Comparison of ENCODE assay signal across 8 cellular contexts in genomic region chr20:25622049-25622448, GRCh38. TPM values are rescaled to one million over a fixed set of nuclear protein-coding genes. Genes with fewer than 3 reads are reported as not detected.
DNase-seq lines count a peak whose midpoint lies in the region; ATAC-seq and TF ChIP-seq lines count a peak whose summit lies in the region.
"Had no signal": no experiment of that assay in that cellular context is flagged by ENCODE, and none has a peak within 500 bp of the region (broad histone marks: within the 10 kb centered on the region; RNA-seq: fewer than 3 reads in every experiment).

No MANE protein-coding gene starts in this region.

- in situ Hi-C loops in GM23248 (cut with MboI), result no loop called here

- no peak for ATAC-seq in esophagus mucosa

- H3K4me1 ChIP-seq in GM23248 (ENCODE audit: insufficient read depth) (peaks cover 4% of the 10 kb centered on the region), OCI-LY1 (ENCODE audit: insufficient read depth, low read length, severe bottlenecking) (peaks cover 45% of the 10 kb centered on the region)

- no peaks in the 10 kb centered on the region for H3K27me3 ChIP-seq in GM23248 (replicated peaks; ENCODE audit: insufficient read depth)
- H3K27me3 ChIP-seq in OCI-LY1 (ENCODE audit: insufficient read depth, low read length), result no peaks in the 10 kb centered on the region
- no peaks in the 10 kb centered on the region for H3K27me3 ChIP-seq in neural cell (ENCODE audit: insufficient read depth, low read depth, low read length)

- no peak for TF ChIP-seq RAD21 in neural cell (conservative IDR thresholded peaks at IDR 0.05)

- H3K9me3 ChIP-seq in GM23248 (ENCODE audit: low read depth) (no peaks in the 10 kb centered on the region), OCI-LY1 (ENCODE audit: low read length) (no peaks in the 10 kb centered on the region), neural cell (ENCODE audit: low read length) (no peaks in the 10 kb centered on the region)

- peak overlapping the region; percentile 93 for H3K4me3 ChIP-seq in GM23248
- peak overlapping the region; percentile 84 for H3K4me3 ChIP-seq in OCI-LY1 (ENCODE audit: low read depth, low read length, poor library complexity, severe bottlenecking)
- H3K4me3 ChIP-seq in coronary artery, result peak overlapping the region; percentile 96
- H3K4me3 ChIP-seq in neural cell (ENCODE audit: low read length), result peak overlapping the region; percentile 99

- no peaks in the 10 kb centered on the region for H4K20me1 ChIP-seq in GM23248 (ENCODE audit: insufficient read depth)
- no peaks in the 10 kb centered on the region for H4K20me1 ChIP-seq in OCI-LY1 (ENCODE audit: insufficient read depth, low read length)
- H4K20me1 ChIP-seq in neural cell (ENCODE audit: insufficient read depth), result no peaks in the 10 kb centered on the region

- peak overlapping the region; percentile 90 for H2AFZ ChIP-seq in GM23248
- no peak overlapping the region for H2AFZ ChIP-seq in OCI-LY1 (ENCODE audit: low read length)
- H2AFZ ChIP-seq in neural cell (ENCODE audit: low read depth, low read length), result no peak overlapping the region

- no peak for TF ChIP-seq EP300 in neural cell (conservative IDR thresholded peaks at IDR 0.05; ENCODE audit: poor library complexity, severe bottlenecking)

- 87 to 93% methylated on average over 6 of the region's 6 CpGs for WGBS in GM23248 (ENCODE audit: low coverage in 1 of 2, low lambda C conversion rate in 2 of 2, missing lambda C conversion rate in 2 of 2), 2 experiments

- TF ChIP-seq CTCF in OCI-LY1 (IDR thresholded peaks at IDR 0.05; ENCODE audit: low read length), result no peak
- TF ChIP-seq CTCF in coronary artery (IDR thresholded peaks at IDR 0.05), result no peak
- TF ChIP-seq CTCF in neural cell (IDR thresholded peaks at IDR 0.05; ENCODE audit: poor library complexity, severe bottlenecking), result no peak

- H3K9ac ChIP-seq in GM23248, result peak overlapping the region; percentile 91
- H3K9ac ChIP-seq in OCI-LY1 (ENCODE audit: low read length), result peak overlapping the region; percentile 86; the same call in 1 of the 2 replicates
- no peak overlapping the region for H3K9ac ChIP-seq in neural cell (ENCODE audit: low read length)

- no peaks in the 10 kb centered on the region for H3K9me2 ChIP-seq in GM23248 (ENCODE audit: insufficient read depth)
- H3K9me2 ChIP-seq in OCI-LY1 (ENCODE audit: low read depth, low read length), result no peaks in the 10 kb centered on the region
- H3K9me2 ChIP-seq in neural cell (ENCODE audit: insufficient read depth, low read length), result no peaks in the 10 kb centered on the region

- H3F3A ChIP-seq in GM23248 (ENCODE audit: insufficient read depth) (peaks cover 7% of the 10 kb centered on the region), OCI-LY1 (ENCODE audit: insufficient read depth, low read length) (no peaks in the 10 kb centered on the region), neural cell (ENCODE audit: insufficient read depth, low read length, poor library complexity, severe bottlenecking) (no peaks in the 10 kb centered on the region)

- H3K79me2 ChIP-seq in GM23248 (ENCODE audit: insufficient read depth) (peaks cover 74% of the 10 kb centered on the region), OCI-LY1 (ENCODE audit: insufficient read depth, low read length) (peaks cover 23% of the 10 kb centered on the region), neural cell (replicated peaks; ENCODE audit: insufficient read depth, low read length) (no peaks in the 10 kb centered on the region)

- DNase-seq in GM23248 (no peak), coronary artery (ENCODE audit: low spot score) (no peak), caudate nucleus (lab: John Stamatoyannopoulos, UW) (no peak), OCI-M2 (lab: John Stamatoyannopoulos, UW; ENCODE audit: unreplicated experiment) (no peak)
- DNase-seq: NCI-H526 treated with DMSO at 0.1 percent for 48 hours had no signal

- H3K27ac ChIP-seq in GM23248, result no peak overlapping the region; the same call in 1 of the 2 replicates
- no peak overlapping the region for H3K27ac ChIP-seq in OCI-LY1 (ENCODE audit: low read depth, low read length, poor library complexity, severe bottlenecking)
- no peak overlapping the region for H3K27ac ChIP-seq in coronary artery
- H3K27ac ChIP-seq in neural cell (ENCODE audit: low read length), result no peak overlapping the region
- H3K27ac ChIP-seq in caudate nucleus (ENCODE audit: low read depth, low read length), result no peak overlapping the region

- H3K4me2 ChIP-seq in GM23248 (ENCODE audit: unreplicated experiment) (peak overlapping the region; percentile 97), OCI-LY1 (ENCODE audit: low read length) (peak overlapping the region; percentile 96), neural cell (ENCODE audit: low read length) (no peak overlapping the region)

- H3K36me3 ChIP-seq in GM23248 (ENCODE audit: low read depth) (no peaks in the 10 kb centered on the region), OCI-LY1 (ENCODE audit: insufficient read depth, low read length) (0 out of 2 replicates have a peak, but pooled peaks cover 5% of the 10 kb centered on the region), neural cell (ENCODE audit: insufficient read depth, low read length) (no peaks in the 10 kb centered on the region)

TF ChIP-seq in neural cell, 6 proteins besides CTCF, POLR2A, EP300 and RAD21:
- TF ChIP-seq POLR2AphosphoS5 (IDR thresholded peaks at IDR 0.05), result no peak
- TF ChIP-seq SMC3 (conservative IDR thresholded peaks at IDR 0.05; ENCODE audit: poor library complexity), result no peak
- no peak for TF ChIP-seq MXI1 (conservative IDR thresholded peaks at IDR 0.05; ENCODE audit: poor library complexity, severe bottlenecking)
- TF ChIP-seq REST (IDR thresholded peaks at IDR 0.05; ENCODE audit: borderline replicate concordance), result no peak
- TF ChIP-seq TAF1 (IDR thresholded peaks at IDR 0.05; ENCODE audit: low read depth), result no peak
- no peak for TF ChIP-seq EZH2 (IDR thresholded peaks at IDR 0.05; ENCODE audit: borderline replicate concordance, insufficient read depth, low read length, poor library complexity, severe bottlenecking)

RNA-seq across cellular contexts. Expression of gene NANP, which starts 1.8 kb away (rescaled TPM):
- 4.0 and 7.1 TPM in 2 replicates for total RNA-seq in GM23248 (2014; rRNA removed; shearing (Covaris generic))
- polyA plus RNA-seq in GM23248 (2016; fragmentation: Nextera tagmentation; extraction: Ambion mirVana), result 7.5 and 7.7 TPM in 2 replicates
- 2.8 and 4.1 TPM in 2 replicates for polyA plus RNA-seq in neural cell
- polyA minus RNA-seq in neural cell, result 6.8 and 7.3 TPM in 2 replicates
- 2.7 TPM for total RNA-seq in esophagus mucosa

RNA-seq across cellular contexts. Expression of gene NINL, which starts 36.7 kb away (rescaled TPM):
- 3.4 and 10.2 TPM in 2 replicates for total RNA-seq in GM23248 (2014; rRNA removed; shearing (Covaris generic))
- polyA plus RNA-seq in GM23248 (2016; fragmentation: Nextera tagmentation; extraction: Ambion mirVana) (1.9 and 2.6 TPM in 2 replicates), neural cell (49.6 and 56.2 TPM in 2 replicates)
- 41.8 and 43.3 TPM in 2 replicates for polyA minus RNA-seq in neural cell
- total RNA-seq in esophagus mucosa, result 4.8 TPM
